ENCODE assay signal across 1 cellular context in the genomic region with DNA sequence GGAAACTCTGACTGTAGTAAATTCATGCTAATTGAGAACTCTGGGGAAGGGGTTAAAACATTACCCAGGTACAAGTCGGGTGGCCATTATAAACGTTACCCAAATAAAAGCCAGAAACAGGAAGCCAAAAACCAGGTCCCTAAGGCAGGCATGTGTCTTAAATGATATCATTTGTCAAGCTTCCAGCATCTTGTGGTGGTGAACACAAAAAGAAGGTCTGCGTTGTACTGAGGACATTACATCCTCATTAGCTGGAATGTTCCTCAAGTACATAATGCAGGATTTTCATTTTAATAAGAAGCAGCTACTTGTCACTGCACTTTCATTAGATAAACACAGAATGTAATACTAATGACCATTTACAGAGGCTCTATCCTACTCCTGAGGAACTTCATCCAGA.
TF ChIP-seq lines count a peak whose summit lies in the region.

No MANE protein-coding gene starts in this region.

TF ChIP-seq in SK-N-SH treated with all-trans-retinoic acid at 6 μM for 48 hours, 23 proteins besides CTCF, POLR2A, EP300 and RAD21 (continued from another document):
- TF ChIP-seq, protein P1, sequence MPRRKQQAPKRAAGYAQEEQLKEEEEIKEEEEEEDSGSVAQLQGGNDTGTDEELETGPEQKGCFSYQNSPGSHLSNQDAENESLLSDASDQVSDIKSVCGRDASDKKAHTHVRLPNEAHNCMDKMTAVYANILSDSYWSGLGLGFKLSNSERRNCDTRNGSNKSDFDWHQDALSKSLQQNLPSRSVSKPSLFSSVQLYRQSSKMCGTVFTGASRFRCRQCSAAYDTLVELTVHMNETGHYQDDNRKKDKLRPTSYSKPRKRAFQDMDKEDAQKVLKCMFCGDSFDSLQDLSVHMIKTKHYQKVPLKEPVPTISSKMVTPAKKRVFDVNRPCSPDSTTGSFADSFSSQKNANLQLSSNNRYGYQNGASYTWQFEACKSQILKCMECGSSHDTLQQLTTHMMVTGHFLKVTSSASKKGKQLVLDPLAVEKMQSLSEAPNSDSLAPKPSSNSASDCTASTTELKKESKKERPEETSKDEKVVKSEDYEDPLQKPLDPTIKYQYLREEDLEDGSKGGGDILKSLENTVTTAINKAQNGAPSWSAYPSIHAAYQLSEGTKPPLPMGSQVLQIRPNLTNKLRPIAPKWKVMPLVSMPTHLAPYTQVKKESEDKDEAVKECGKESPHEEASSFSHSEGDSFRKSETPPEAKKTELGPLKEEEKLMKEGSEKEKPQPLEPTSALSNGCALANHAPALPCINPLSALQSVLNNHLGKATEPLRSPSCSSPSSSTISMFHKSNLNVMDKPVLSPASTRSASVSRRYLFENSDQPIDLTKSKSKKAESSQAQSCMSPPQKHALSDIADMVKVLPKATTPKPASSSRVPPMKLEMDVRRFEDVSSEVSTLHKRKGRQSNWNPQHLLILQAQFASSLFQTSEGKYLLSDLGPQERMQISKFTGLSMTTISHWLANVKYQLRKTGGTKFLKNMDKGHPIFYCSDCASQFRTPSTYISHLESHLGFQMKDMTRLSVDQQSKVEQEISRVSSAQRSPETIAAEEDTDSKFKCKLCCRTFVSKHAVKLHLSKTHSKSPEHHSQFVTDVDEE (CRISPR knock-in tag; IDR thresholded peaks at IDR 0.05): no peak
- TF ChIP-seq, protein P2, sequence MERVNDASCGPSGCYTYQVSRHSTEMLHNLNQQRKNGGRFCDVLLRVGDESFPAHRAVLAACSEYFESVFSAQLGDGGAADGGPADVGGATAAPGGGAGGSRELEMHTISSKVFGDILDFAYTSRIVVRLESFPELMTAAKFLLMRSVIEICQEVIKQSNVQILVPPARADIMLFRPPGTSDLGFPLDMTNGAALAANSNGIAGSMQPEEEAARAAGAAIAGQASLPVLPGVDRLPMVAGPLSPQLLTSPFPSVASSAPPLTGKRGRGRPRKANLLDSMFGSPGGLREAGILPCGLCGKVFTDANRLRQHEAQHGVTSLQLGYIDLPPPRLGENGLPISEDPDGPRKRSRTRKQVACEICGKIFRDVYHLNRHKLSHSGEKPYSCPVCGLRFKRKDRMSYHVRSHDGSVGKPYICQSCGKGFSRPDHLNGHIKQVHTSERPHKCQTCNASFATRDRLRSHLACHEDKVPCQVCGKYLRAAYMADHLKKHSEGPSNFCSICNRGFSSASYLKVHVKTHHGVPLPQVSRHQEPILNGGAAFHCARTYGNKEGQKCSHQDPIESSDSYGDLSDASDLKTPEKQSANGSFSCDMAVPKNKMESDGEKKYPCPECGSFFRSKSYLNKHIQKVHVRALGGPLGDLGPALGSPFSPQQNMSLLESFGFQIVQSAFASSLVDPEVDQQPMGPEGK (CRISPR knock-in tag; IDR thresholded peaks at IDR 0.05; ENCODE audit: borderline replicate concordance): no peak
- TF ChIP-seq ARNTL (CRISPR knock-in tag; IDR thresholded peaks at IDR 0.05; ENCODE audit: borderline replicate concordance, low read depth) (no peak), TOX (CRISPR knock-in tag; IDR thresholded peaks at IDR 0.05; ENCODE audit: borderline replicate concordance) (no peak), ISL1 (CRISPR knock-in tag; IDR thresholded peaks at IDR 0.05) (no peak), RARB (CRISPR knock-in tag; IDR thresholded peaks at IDR 0.05) (no peak), CSDC2 (CRISPR knock-in tag; IDR thresholded peaks at IDR 0.05) (no peak), TCF4 (CRISPR knock-in tag; IDR thresholded peaks at IDR 0.05; ENCODE audit: borderline replicate concordance) (no peak), PPARA (CRISPR knock-in tag; IDR thresholded peaks at IDR 0.05; ENCODE audit: borderline replicate concordance) (no peak), ESRRG (CRISPR knock-in tag; IDR thresholded peaks at IDR 0.05) (no peak)
- TF ChIP-seq, protein P3, sequence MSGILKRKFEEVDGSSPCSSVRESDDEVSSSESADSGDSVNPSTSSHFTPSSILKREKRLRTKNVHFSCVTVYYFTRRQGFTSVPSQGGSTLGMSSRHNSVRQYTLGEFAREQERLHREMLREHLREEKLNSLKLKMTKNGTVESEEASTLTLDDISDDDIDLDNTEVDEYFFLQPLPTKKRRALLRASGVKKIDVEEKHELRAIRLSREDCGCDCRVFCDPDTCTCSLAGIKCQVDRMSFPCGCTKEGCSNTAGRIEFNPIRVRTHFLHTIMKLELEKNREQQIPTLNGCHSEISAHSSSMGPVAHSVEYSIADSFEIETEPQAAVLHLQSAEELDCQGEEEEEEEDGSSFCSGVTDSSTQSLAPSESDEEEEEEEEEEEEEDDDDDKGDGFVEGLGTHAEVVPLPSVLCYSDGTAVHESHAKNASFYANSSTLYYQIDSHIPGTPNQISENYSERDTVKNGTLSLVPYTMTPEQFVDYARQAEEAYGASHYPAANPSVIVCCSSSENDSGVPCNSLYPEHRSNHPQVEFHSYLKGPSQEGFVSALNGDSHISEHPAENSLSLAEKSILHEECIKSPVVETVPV (CRISPR knock-in tag; IDR thresholded peaks at IDR 0.05): no peak
- TF ChIP-seq, protein P4, sequence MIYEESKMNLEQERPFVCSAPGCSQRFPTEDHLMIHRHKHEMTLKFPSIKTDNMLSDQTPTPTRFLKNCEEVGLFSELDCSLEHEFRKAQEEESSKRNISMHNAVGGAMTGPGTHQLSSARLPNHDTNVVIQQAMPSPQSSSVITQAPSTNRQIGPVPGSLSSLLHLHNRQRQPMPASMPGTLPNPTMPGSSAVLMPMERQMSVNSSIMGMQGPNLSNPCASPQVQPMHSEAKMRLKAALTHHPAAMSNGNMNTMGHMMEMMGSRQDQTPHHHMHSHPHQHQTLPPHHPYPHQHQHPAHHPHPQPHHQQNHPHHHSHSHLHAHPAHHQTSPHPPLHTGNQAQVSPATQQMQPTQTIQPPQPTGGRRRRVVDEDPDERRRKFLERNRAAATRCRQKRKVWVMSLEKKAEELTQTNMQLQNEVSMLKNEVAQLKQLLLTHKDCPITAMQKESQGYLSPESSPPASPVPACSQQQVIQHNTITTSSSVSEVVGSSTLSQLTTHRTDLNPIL (CRISPR knock-in tag; IDR thresholded peaks at IDR 0.05; ENCODE audit: low read depth): no peak
TF ChIP-seq in SK-N-SH treated with all-trans-retinoic acid at 6 μM for 48 hours: peak in this region for 0.
